2 cellular contexts compared by ENCODE assay signal in genomic region chr6:14622878-14623542, GRCh38.
TF ChIP-seq lines count a peak whose summit lies in the region.

No MANE protein-coding gene starts in this region.

TF ChIP-seq in HepG2, 621 proteins besides CTCF, POLR2A, EP300 and RAD21:
- TF ChIP-seq SOX13 (IDR thresholded peaks at IDR 0.05): no peak
- peak in 1 of 2 experiments; percentile 49; a peak in 1 of 4 replicates for TF ChIP-seq SOX13 (CRISPR knock-in tag; conservative IDR thresholded peaks at IDR 0.05 in 1 of 2, IDR thresholded peaks at IDR 0.05 in 1 of 2)
- no peak for TF ChIP-seq IRF9 (CRISPR knock-in tag; IDR thresholded peaks at IDR 0.05; ENCODE audit: borderline replicate concordance)
- peak; percentile 39; the same call in 1 of the 2 replicates for TF ChIP-seq ARID5B (CRISPR knock-in tag; IDR thresholded peaks at IDR 0.05)
- no peak for TF ChIP-seq JUN (CRISPR knock-in tag; IDR thresholded peaks at IDR 0.05)
- no peak for TF ChIP-seq BCL6 (CRISPR knock-in tag; IDR thresholded peaks at IDR 0.05)
- peak; percentile 49; the same call in 1 of the 2 replicates for TF ChIP-seq NR2F6 (IDR thresholded peaks at IDR 0.05)
- peak; percentile 15; the same call in 1 of the 2 replicates for TF ChIP-seq NR2F6 (CRISPR knock-in tag; IDR thresholded peaks at IDR 0.05)
- TF ChIP-seq KLF9 (CRISPR knock-in tag; IDR thresholded peaks at IDR 0.05; ENCODE audit: low read depth): no peak
- no peak for TF ChIP-seq PRDM4 (CRISPR knock-in tag; IDR thresholded peaks at IDR 0.05; ENCODE audit: borderline replicate concordance)
- no peak for TF ChIP-seq HIC2 (CRISPR knock-in tag; IDR thresholded peaks at IDR 0.05; ENCODE audit: low read depth)
- no peak for TF ChIP-seq ARNTL (CRISPR knock-in tag; IDR thresholded peaks at IDR 0.05)
- no peak for TF ChIP-seq ZNF430 (CRISPR knock-in tag; IDR thresholded peaks at IDR 0.05)
- no peak for TF ChIP-seq HNF1B (CRISPR knock-in tag; IDR thresholded peaks at IDR 0.05)
- peak; percentile 45; the same call in 1 of the 2 replicates for TF ChIP-seq HNF4A (CRISPR knock-in tag; IDR thresholded peaks at IDR 0.05)
- no peak for TF ChIP-seq NFE2 (CRISPR knock-in tag; IDR thresholded peaks at IDR 0.05)
- TF ChIP-seq ZFP90 (CRISPR knock-in tag; IDR thresholded peaks at IDR 0.05; ENCODE audit: borderline replicate concordance): no peak

TF ChIP-seq in K562, 482 proteins besides CTCF, POLR2A, EP300 and RAD21:
- TF ChIP-seq CLOCK (CRISPR knock-in tag; IDR thresholded peaks at IDR 0.05; ENCODE audit: borderline replicate concordance): no peak
- no peak for TF ChIP-seq ZNF740 (CRISPR knock-in tag; IDR thresholded peaks at IDR 0.05)
- no peak for TF ChIP-seq ZNF740 (tag; IDR thresholded peaks at IDR 0.05)
- TF ChIP-seq ZNF217 (CRISPR knock-in tag; IDR thresholded peaks at IDR 0.05): no peak
- TF ChIP-seq RCOR1 (IDR thresholded peaks at IDR 0.05; ENCODE audit: borderline replicate concordance in 1 of 2, low read depth in 2 of 2, low read length in 2 of 2): 0 out of 4 replicates have a peak, but pooled peaks have one; percentile 29 to 31
- TF ChIP-seq CHD2 (IDR thresholded peaks at IDR 0.05; ENCODE audit: low read depth, low read length): peak; percentile 38; the same call in 1 of the 2 replicates
- TF ChIP-seq MAFF (IDR thresholded peaks at IDR 0.05; ENCODE audit: low read length): no peak
- TF ChIP-seq TRIM24 (IDR thresholded peaks at IDR 0.05): no peak
- peak; percentile 74 to 76 for TF ChIP-seq KDM1A (IDR thresholded peaks at IDR 0.05)
- TF ChIP-seq ZBTB9 (CRISPR knock-in tag; IDR thresholded peaks at IDR 0.05): no peak
- no peak for TF ChIP-seq GTF2E2 (tag; IDR thresholded peaks at IDR 0.05)
- TF ChIP-seq ARID3B (CRISPR knock-in tag; IDR thresholded peaks at IDR 0.05; ENCODE audit: borderline replicate concordance): no peak
- TF ChIP-seq CSDE1 (IDR thresholded peaks at IDR 0.05): no peak
- TF ChIP-seq TRIM28 (IDR thresholded peaks at IDR 0.05): no peak
- TF ChIP-seq SMARCA4 (IDR thresholded peaks at IDR 0.05): no peak
TF ChIP-seq in K562: peak in this region for 3.
